In the genomic region with DNA sequence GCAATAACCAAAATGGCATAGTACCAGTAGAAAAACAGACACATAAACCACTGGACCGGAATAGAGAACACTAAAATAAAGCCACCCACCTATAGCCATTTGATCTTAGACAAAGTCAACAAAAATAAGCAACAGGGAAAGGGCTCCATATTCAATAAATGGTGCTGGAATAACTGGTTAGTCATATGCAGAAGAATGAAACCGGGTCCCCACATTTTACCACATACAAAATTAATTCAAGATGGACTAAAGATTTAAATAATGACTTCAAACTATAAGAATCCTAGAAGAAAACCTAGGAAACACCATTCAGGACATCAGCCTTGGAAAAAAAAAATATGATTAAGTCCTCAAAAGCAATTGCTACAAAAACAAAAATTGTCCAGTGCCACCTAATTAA, we compare ENCODE assay signal across 26 cellular contexts.
A peak's percentile ranks its signal among the peaks of the same experiment; 100 is the strongest.
DNase-seq lines count a peak whose midpoint lies in the region; ATAC-seq and TF ChIP-seq lines count a peak whose summit lies in the region.
"Had no signal": no experiment of that assay in that cellular context is flagged by ENCODE, and none has a peak within 500 bp of the region (broad histone marks: within the 10 kb centered on the region; RNA-seq: fewer than 3 reads in every experiment).

No MANE protein-coding gene starts in this region.

- H3K4me3 ChIP-seq in AG10803 (ENCODE audit: low read length) (no peak overlapping the region), HFF-Myc (replicated peaks; ENCODE audit: low read depth, low read length) (no peak overlapping the region), astrocyte of the cerebellum (ENCODE audit: low read depth, low read length) (no peak overlapping the region)
- H3K4me3 ChIP-seq: BLaER1 treated with 17β-estradiol and CSF1 and Interleukin-3, amounts not matched to agents 10 nM and 100 nM; HAP-1 had no signal

- ATAC-seq in HG03469 (IDR thresholded peaks at IDR 0.05; ENCODE audit: unreplicated experiment): no peak
- ATAC-seq: T-cell had no signal

- in situ Hi-C loops in astrocyte of the cerebellum (cut with HindIII; ENCODE audit: low sequenced_read_pairs): no loop called here

- DNase-seq in AG10803 (ENCODE audit: low read depth) (peak; percentile 69), HFF-Myc (ENCODE audit: extremely low read depth, low read depth) (peak; percentile 30), astrocyte of the cerebellum (ENCODE audit: low read depth) (peak; percentile 2), fibroblast of peridontal ligament (ENCODE audit: extremely low read depth) (peak; percentile 23), activated gamma-delta T cell (lab: John Stamatoyannopoulos, UW) (no peak), NCI-H1436 (lab: John Stamatoyannopoulos, UW) (no peak)
- DNase-seq: 8988T; ACHN; CD4-positive, alpha-beta T cell; COR-L47; DMS79 treated with DMSO at 0.1 percent for 48 hours; GOT3; Karpas-422; NCI-H1092; NCI-H1417 treated with DMSO at 0.1 percent for 48 hours; NCI-H187; NCI-H2171 treated with DMSO at 0.1 percent for 48 hours; NCI-H524; NCI-H774; NK-92 treated with Interleukin-12 subunit alpha and Interleukin-12 subunit beta, amount 100 ng/mL, for 24 hours; Right ventricle myocardium superior; RPMI8226; T-cell had no signal

- no peak for TF ChIP-seq CTCF in AG10803 (conservative IDR thresholded peaks at IDR 0.05; ENCODE audit: low read length)
- TF ChIP-seq CTCF in HFF-Myc (IDR thresholded peaks at IDR 0.05; ENCODE audit: low read depth, low read length, missing control alignments): no peak
- TF ChIP-seq CTCF in astrocyte of the cerebellum (IDR thresholded peaks at IDR 0.05; ENCODE audit: low read depth, low read length, missing control alignments): no peak

Comparison
In these comparisons a context has a peak if more than half of its experiments do, and no peak if none do; other contexts are left out.
1. DNase-seq: peak in AG10803 (single experiment), HFF-Myc (single experiment), astrocyte of the cerebellum (single experiment) and fibroblast of peridontal ligament (single experiment); none in activated gamma-delta T cell (single experiment) and NCI-H1436 (single experiment).